Comparison of ENCODE assay signal across 19 cellular contexts in the genomic region with DNA sequence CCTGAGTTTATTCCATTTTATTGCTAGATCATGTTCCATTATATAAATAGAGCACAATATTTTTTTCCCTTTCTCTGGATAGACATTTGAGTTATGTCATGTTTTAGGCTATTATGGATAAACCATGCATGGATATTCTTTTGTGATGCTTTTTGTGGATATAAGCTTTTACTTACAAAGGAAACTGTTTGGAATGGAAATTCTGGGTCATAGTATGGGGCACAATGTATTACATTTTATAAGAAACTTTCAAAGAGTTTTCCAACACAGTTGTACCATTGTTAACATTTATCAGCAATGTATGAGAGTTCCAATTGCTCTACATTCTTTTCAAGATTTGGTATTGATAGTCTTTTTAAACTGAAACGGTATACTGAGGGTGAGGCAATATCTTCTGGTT.
"Had no signal": no experiment of that assay in that cellular context is flagged by ENCODE, and none has a peak within 500 bp of the region (broad histone marks: within the 10 kb centered on the region; RNA-seq: fewer than 3 reads in every experiment).

No MANE protein-coding gene starts in this region.

- H3K27ac ChIP-seq: RWPE1 had no signal

- ATAC-seq: HepG2 had no signal

- H3K36me3 ChIP-seq: MG63 had no signal

- H3K4me3 ChIP-seq: MG63 had no signal

- DNase-seq: IMR-90, Karpas-422, KG1, MG63, NCI-H1092 treated with DMSO at 0.1 percent for 48 hours, NCI-H1436, NCI-H187, NCI-H2029, NCI-H2081 treated with DMSO at 0.1 percent for 48 hours, NCI-H2171, NCI-H226, NCI-H446, NCI-H510A, NCI-H524 treated with DMSO at 0.1 percent for 48 hours, NCI-H69, NCI-H774, SHP77 had no signal

- H3K27me3 ChIP-seq: MG63 had no signal
